26 cellular contexts compared by ENCODE assay signal in the genomic region with DNA sequence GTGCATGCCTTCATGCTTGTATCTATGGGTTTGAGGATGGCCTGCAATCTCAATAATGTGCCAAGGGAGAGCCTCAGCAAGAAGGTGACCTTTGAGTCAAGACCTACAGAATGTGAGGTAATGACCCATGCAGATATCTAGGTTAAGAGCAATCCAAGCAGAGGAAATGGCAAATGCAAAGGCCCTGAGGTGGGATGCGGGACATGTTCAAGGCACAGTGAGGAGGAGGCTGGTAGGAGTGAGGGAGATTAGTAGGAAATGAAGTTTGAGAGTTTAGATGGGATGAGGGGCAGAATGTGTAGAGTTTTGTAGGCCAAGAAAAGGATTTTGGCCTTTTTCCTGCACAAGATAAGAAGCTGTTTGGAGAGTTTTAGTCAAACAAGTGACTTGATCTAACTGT.
"Had no signal": no experiment of that assay in that cellular context is flagged by ENCODE, and none has a peak within 500 bp of the region (broad histone marks: within the 10 kb centered on the region; RNA-seq: fewer than 3 reads in every experiment).

No MANE protein-coding gene starts in this region.

- H3K27ac ChIP-seq: esophagus squamous epithelium, heart right ventricle, lower lobe of right lung, psoas muscle, sigmoid colon, spleen, transverse colon had no signal

- H3K4me3 ChIP-seq: esophagus squamous epithelium, heart right ventricle, lower lobe of right lung, psoas muscle, sigmoid colon, spleen, transverse colon had no signal

- H3K36me3 Mint-ChIP-seq: immature natural killer cell had no signal

- H3K27me3 ChIP-seq: esophagus squamous epithelium, heart right ventricle, sigmoid colon, spleen, transverse colon had no signal

- FAIRE-seq: endometrium had no signal

- H3K27me3 Mint-ChIP-seq: effector memory CD8-positive, alpha-beta T cell; stimulated activated naive CD8-positive, alpha-beta T cell treated with anti-CD3 and anti-CD28 coated beads, Interleukin-15, Interleukin-2, amounts not matched to agents 100 ng/mL and 50 ng/mL, for 24 hours had no signal

- H3K27ac Mint-ChIP-seq: immature natural killer cell; nephron; stimulated activated naive B cell treated with anti-CD40 and anti-IgM and Interleukin-4, amounts not matched to agents 10 μg/mL and 1 μg/mL and 100 μg/mL, for 72 hours; stimulated activated naive CD8-positive, alpha-beta T cell treated with anti-CD3 and anti-CD28 coated beads, Interleukin-15, Interleukin-2, amounts not matched to agents 100 ng/mL and 50 ng/mL, for 24 hours had no signal

- DNase-seq: cerebellar nuclear complex; cortex of kidney; effector memory CD8-positive, alpha-beta T cell; erythroblast; esophagus squamous epithelium; foreskin melanocyte; glutamatergic neuron; heart right ventricle; hippocampal formation; immature natural killer cell; islet precursor cell; kidney glomerular epithelial cell; left colon; left ventricle myocardium superior; lower lobe of right lung; nucleus accumbens; psoas muscle; right cardiac atrium; sigmoid colon; spleen; stimulated activated CD4-positive, alpha-beta T cell treated with anti-CD3 and anti-CD28 coated beads, Interleukin-2, amount 100 ng/mL, for 48 hours; stimulated activated naive B cell treated with anti-CD40 and anti-IgM and Interleukin-4, amounts not matched to agents 10 μg/mL and 1 μg/mL and 100 μg/mL, for 72 hours; transverse colon had no signal

- H3K36me3 ChIP-seq: esophagus squamous epithelium, heart right ventricle, lower lobe of right lung, sigmoid colon, spleen, transverse colon had no signal

- H3K9me3 Mint-ChIP-seq: effector memory CD8-positive, alpha-beta T cell; immature natural killer cell; nephron; stimulated activated naive B cell treated with anti-CD40 and anti-IgM and Interleukin-4, amounts not matched to agents 10 μg/mL and 1 μg/mL and 100 μg/mL, for 72 hours; stimulated activated naive CD8-positive, alpha-beta T cell treated with anti-CD3 and anti-CD28 coated beads, Interleukin-15, Interleukin-2, amounts not matched to agents 100 ng/mL and 50 ng/mL, for 24 hours had no signal

- ATAC-seq: effector memory CD8-positive, alpha-beta T cell; heart right ventricle; left colon; left ventricle myocardium superior; lower lobe of right lung; psoas muscle; right cardiac atrium; stimulated activated naive B cell treated with anti-CD40 and anti-IgM and Interleukin-4, amounts not matched to agents 10 μg/mL and 1 μg/mL and 100 μg/mL, for 72 hours had no signal

- H3K9me3 ChIP-seq: esophagus squamous epithelium, heart right ventricle, lower lobe of right lung, psoas muscle, sigmoid colon, spleen, transverse colon had no signal

- H3K4me3 Mint-ChIP-seq: effector memory CD8-positive, alpha-beta T cell; immature natural killer cell; stimulated activated naive B cell treated with anti-CD40 and anti-IgM and Interleukin-4, amounts not matched to agents 10 μg/mL and 1 μg/mL and 100 μg/mL, for 72 hours; stimulated activated naive CD8-positive, alpha-beta T cell treated with anti-CD3 and anti-CD28 coated beads, Interleukin-15, Interleukin-2, amounts not matched to agents 100 ng/mL and 50 ng/mL, for 24 hours had no signal
